In genomic region chr6:157879034-157879872, GRCh38 we compare ENCODE assay signal across 11 cellular contexts. TPM values are rescaled to one million over a fixed set of nuclear protein-coding genes. Genes with fewer than 3 reads are reported as not detected.
DNase-seq lines count a peak whose midpoint lies in the region; ATAC-seq, FAIRE-seq and TF ChIP-seq lines count a peak whose summit lies in the region.
"Had no signal": no experiment of that assay in that cellular context is flagged by ENCODE, and none has a peak within 500 bp of the region (broad histone marks: within the 10 kb centered on the region; RNA-seq: fewer than 3 reads in every experiment).

No MANE protein-coding gene starts in this region.

- H3K36me3 ChIP-seq in MG63: peaks cover 78% of the 10 kb centered on the region
- H3K36me3 ChIP-seq in small intestine (ENCODE audit: control insufficient read depth in 2 of 2, insufficient read depth in 2 of 2, low read length in 2 of 2): peaks cover 8% of the 10 kb centered on the region in 2 donors

- 81 to 82% (median 81%) methylated on average over 12 of the region's 12 CpGs for WGBS in small intestine, 3 donors

- no peak for TF ChIP-seq CTCF in HFFc6 (IDR thresholded peaks at IDR 0.05)

- H3K27me3 Mint-ChIP-seq in HFFc6 (ENCODE audit: insufficient read depth): no peaks in the 10 kb centered on the region

- H3K27ac Mint-ChIP-seq in HFFc6: no peak overlapping the region; the same call in 1 of the 2 replicates

- no peak overlapping the region for H3K4me3 ChIP-seq in MG63
- H3K4me3 ChIP-seq in small intestine (ENCODE audit: low read depth in 1 of 2, low read length in 2 of 2): no peak overlapping the region
- H3K4me3 ChIP-seq: SJSA1 had no signal

- peaks cover 27% of the 10 kb centered on the region for H3K36me3 Mint-ChIP-seq in HFFc6 (ENCODE audit: low read depth)

- no peaks in the 10 kb centered on the region for H3K4me1 ChIP-seq in small intestine (ENCODE audit: control insufficient read depth in 2 of 2, insufficient read depth in 1 of 2, low read depth in 1 of 2, low read length in 1 of 2)
- H3K4me1 ChIP-seq: SJSA1 had no signal

- peak overlapping the region; percentile 73 for H3K27ac ChIP-seq in cingulate gyrus (ENCODE audit: low read depth, low read length)
- H3K27ac ChIP-seq in small intestine (ENCODE audit: low read depth in 1 of 2, low read length in 1 of 2): no peak overlapping the region
- H3K27ac ChIP-seq: SJSA1 had no signal

- H3K9me3 Mint-ChIP-seq in HFFc6: no peaks in the 10 kb centered on the region

- DNase-seq in posterior cingulate gyrus (no peak), MG63 (no peak), HFFc6 (no peak), small intestine (no peak)
- DNase-seq: DND-41 had no signal

- ATAC-seq in GM18508 (IDR thresholded peaks at IDR 0.05; ENCODE audit: insufficient read depth, unreplicated experiment) (peak; percentile 76), GM21367 (IDR thresholded peaks at IDR 0.05; ENCODE audit: unreplicated experiment) (peak; percentile 87), HG03103 (IDR thresholded peaks at IDR 0.05; ENCODE audit: low read depth, unreplicated experiment) (peak; percentile 87)

- H3K4me1 Mint-ChIP-seq in HFFc6 (ENCODE audit: low read depth): peaks cover 12% of the 10 kb centered on the region; the same call in 1 of the 2 replicates

- intact Hi-C loops in posterior cingulate gyrus (cut with DNase I): no loop called here

- H3K4me3 Mint-ChIP-seq in HFFc6: no peak overlapping the region
- H3K4me3 Mint-ChIP-seq: mesothelial cell of epicardium had no signal

- H3K9me3 ChIP-seq in MG63: no peaks in the 10 kb centered on the region
- no peaks in the 10 kb centered on the region for H3K9me3 ChIP-seq in small intestine (ENCODE audit: control insufficient read depth, low read depth)
- H3K9me3 ChIP-seq: SJSA1 had no signal

- no peaks in the 10 kb centered on the region for H3K27me3 ChIP-seq in MG63
- H3K27me3 ChIP-seq in small intestine (ENCODE audit: control insufficient read depth in 2 of 2, insufficient read depth in 2 of 2, low read length in 2 of 2): no peaks in the 10 kb centered on the region
- H3K27me3 ChIP-seq: SJSA1 had no signal

- no peak for FAIRE-seq in small intestine (lab: Jason Lieb, UNC)

RNA-seq across cellular contexts. Expression of gene SNX9, which starts 56.2 kb away (rescaled TPM):
- total RNA-seq in MG63 (2014; rRNA removed; shearing (Covaris generic); ENCODE audit: low replicate concordance): 44.2 and 51.4 TPM in 2 replicates
- 10 to 100 TPM; 37.2 to 46.6 (median 40.9) TPM for total RNA-seq in HFFc6 (2021; fragmentation: NEBNext Ultra II Directional; extraction: Animal tissue kit (Norgen Biotek cat#: 25700))
- 10 to 100 TPM; 36.4 to 57.8 (median 57.5) TPM for polyA plus RNA-seq in small intestine
